In genomic region chr4:142645478-142646108, GRCh38 we compare ENCODE assay signal across 11 cellular contexts.
DNase-seq lines count a peak whose midpoint lies in the region; ATAC-seq and TF ChIP-seq lines count a peak whose summit lies in the region.
"Had no signal": no experiment of that assay in that cellular context is flagged by ENCODE, and none has a peak within 500 bp of the region (broad histone marks: within the 10 kb centered on the region; RNA-seq: fewer than 3 reads in every experiment).

No MANE protein-coding gene starts in this region.

- TF ChIP-seq POLR2A in esophagus squamous epithelium (IDR thresholded peaks at IDR 0.05), result no peak

- H3K79me2 ChIP-seq in MM.1S (ENCODE audit: low read length), result no peaks in the 10 kb centered on the region

- WGBS in esophagus squamous epithelium, 2 donors, result 48 to 49% methylated on average over 4 of the region's 4 CpGs

- H2AFZ ChIP-seq in MM.1S (ENCODE audit: low read length) (peak overlapping the region; percentile 18), neuron (ENCODE audit: low read depth, low read length) (peak overlapping the region; percentile 87)

- intact Hi-C loops in esophagus squamous epithelium (cut with DNase I), result no loop called here

- H3K4me3 ChIP-seq in MM.1S (ENCODE audit: low read length) (no peak overlapping the region), neuron (ENCODE audit: low read length) (no peak overlapping the region), esophagus squamous epithelium (no peak overlapping the region)
- H3K4me3 ChIP-seq: sigmoid colon, SK-N-MC had no signal

- H3K9me2 ChIP-seq in MM.1S (replicated peaks; ENCODE audit: insufficient read depth, low read length), result no peaks in the 10 kb centered on the region

- H3K27me3 ChIP-seq in MM.1S (replicated peaks; ENCODE audit: insufficient read depth, low read length) (no peaks in the 10 kb centered on the region), neuron (ENCODE audit: insufficient read depth, low read length) (no peaks in the 10 kb centered on the region), esophagus squamous epithelium (no peaks in the 10 kb centered on the region)
- H3K27me3 ChIP-seq: sigmoid colon had no signal

- H3K4me1 Mint-ChIP-seq in activated T-cell treated with anti-CD3 and anti-CD28 coated beads, Interleukin-2, amount 50 U/mL, for 24 hours (ENCODE audit: low read depth), result peaks cover 17% of the 10 kb centered on the region
- H3K4me1 Mint-ChIP-seq in activated naive CD8-positive, alpha-beta T cell treated with anti-CD3 and anti-CD28 coated beads, Interleukin-2, amount 50 U/mL, for 24 hours, result peaks cover 10% of the 10 kb centered on the region

- peaks cover 48% of the 10 kb centered on the region for H3K9me3 Mint-ChIP-seq in activated T-cell treated with anti-CD3 and anti-CD28 coated beads, Interleukin-2, amount 50 U/mL, for 24 hours
- peaks cover 40% of the 10 kb centered on the region for H3K9me3 Mint-ChIP-seq in activated naive CD8-positive, alpha-beta T cell treated with anti-CD3 and anti-CD28 coated beads, Interleukin-2, amount 50 U/mL, for 24 hours

- no peak overlapping the region for H3K9ac ChIP-seq in MM.1S (ENCODE audit: low read length)

- no peak for ATAC-seq in activated naive CD8-positive, alpha-beta T cell treated with anti-CD3 and anti-CD28 coated beads, Interleukin-2, amount 50 U/mL, for 24 hours

- H3K36me3 ChIP-seq in MM.1S (replicated peaks; ENCODE audit: insufficient read depth, low read length) (no peaks in the 10 kb centered on the region), neuron (ENCODE audit: insufficient read depth, low read length) (no peaks in the 10 kb centered on the region), esophagus squamous epithelium (no peaks in the 10 kb centered on the region)
- H3K36me3 ChIP-seq: sigmoid colon had no signal

- peak overlapping the region; percentile 15 for H3K4me3 Mint-ChIP-seq in activated T-cell treated with anti-CD3 and anti-CD28 coated beads, Interleukin-2, amount 50 U/mL, for 24 hours
- H3K4me3 Mint-ChIP-seq in activated naive CD8-positive, alpha-beta T cell treated with anti-CD3 and anti-CD28 coated beads, Interleukin-2, amount 50 U/mL, for 24 hours, result peak overlapping the region; percentile 46

- no peaks in the 10 kb centered on the region for H4K20me1 ChIP-seq in MM.1S (ENCODE audit: insufficient read depth, low read length)

- DNase-seq in activated T-cell treated with anti-CD3 and anti-CD28 coated beads, Interleukin-2, amount 50 U/mL, for 24 hours, result no peak
- no peak for DNase-seq in activated T-cell treated with anti-CD3 and anti-CD28 coated beads, Interleukin-2, amount 50 U/mL, for 1 hour
- DNase-seq in MM.1S (peak; percentile 8), esophagus squamous epithelium (lab: John Stamatoyannopoulos, UW) (no peak), SHP77 (lab: John Stamatoyannopoulos, UW) (no peak), activated gamma-delta T cell (lab: John Stamatoyannopoulos, UW) (no peak)
- no peak for DNase-seq in activated naive CD8-positive, alpha-beta T cell treated with anti-CD3 and anti-CD28 coated beads, Interleukin-2, amount 50 U/mL, for 24 hours
- DNase-seq: NCI-H2029, sigmoid colon had no signal

- no peaks in the 10 kb centered on the region for H3K27me3 Mint-ChIP-seq in activated T-cell treated with anti-CD3 and anti-CD28 coated beads, Interleukin-2, amount 50 U/mL, for 24 hours
- H3K27me3 Mint-ChIP-seq in activated naive CD8-positive, alpha-beta T cell treated with anti-CD3 and anti-CD28 coated beads, Interleukin-2, amount 50 U/mL, for 24 hours, result no peaks in the 10 kb centered on the region

- H3K4me2 ChIP-seq in MM.1S (ENCODE audit: low read depth, low read length), result peak overlapping the region; percentile 20; the same call in 1 of the 2 replicates

- H3K4me1 ChIP-seq in MM.1S (ENCODE audit: low read length), result 0 out of 2 replicates have a peak, but pooled peaks cover 8% of the 10 kb centered on the region
- no peaks in the 10 kb centered on the region for H3K4me1 ChIP-seq in neuron (ENCODE audit: insufficient read depth, low read length)
- H3K4me1 ChIP-seq in esophagus squamous epithelium, result no peaks in the 10 kb centered on the region
- H3K4me1 ChIP-seq: sigmoid colon had no signal

- TF ChIP-seq CTCF in MM.1S (IDR thresholded peaks at IDR 0.05; ENCODE audit: low read length) (no peak), esophagus squamous epithelium (IDR thresholded peaks at IDR 0.05) (no peak)

- peaks cover 70% of the 10 kb centered on the region for H3K36me3 Mint-ChIP-seq in activated T-cell treated with anti-CD3 and anti-CD28 coated beads, Interleukin-2, amount 50 U/mL, for 24 hours (ENCODE audit: low read depth)
- H3K36me3 Mint-ChIP-seq in activated naive CD8-positive, alpha-beta T cell treated with anti-CD3 and anti-CD28 coated beads, Interleukin-2, amount 50 U/mL, for 24 hours (ENCODE audit: low read depth), result peaks cover 17% of the 10 kb centered on the region

- H3K9me3 ChIP-seq in MM.1S (replicated peaks; ENCODE audit: insufficient read depth, low read length) (no peaks in the 10 kb centered on the region), neuron (ENCODE audit: low read length) (no peaks in the 10 kb centered on the region), esophagus squamous epithelium (peaks cover 0 to 18% (median 0%) of the 10 kb centered on the region in 3 donors)

- H3K27ac ChIP-seq in MM.1S (ENCODE audit: low read length) (no peak overlapping the region), esophagus squamous epithelium (no peak overlapping the region)
- H3K27ac ChIP-seq: sigmoid colon, SK-N-MC had no signal

- H3K27ac Mint-ChIP-seq in activated T-cell treated with anti-CD3 and anti-CD28 coated beads, Interleukin-2, amount 50 U/mL, for 24 hours, result peak overlapping the region; percentile 70
- peak overlapping the region; percentile 32 for H3K27ac Mint-ChIP-seq in activated naive CD8-positive, alpha-beta T cell treated with anti-CD3 and anti-CD28 coated beads, Interleukin-2, amount 50 U/mL, for 24 hours

- no peaks in the 10 kb centered on the region for H3F3A ChIP-seq in MM.1S (ENCODE audit: insufficient read depth, low read length)
